8 cellular contexts compared by ENCODE assay signal in the genomic region with DNA sequence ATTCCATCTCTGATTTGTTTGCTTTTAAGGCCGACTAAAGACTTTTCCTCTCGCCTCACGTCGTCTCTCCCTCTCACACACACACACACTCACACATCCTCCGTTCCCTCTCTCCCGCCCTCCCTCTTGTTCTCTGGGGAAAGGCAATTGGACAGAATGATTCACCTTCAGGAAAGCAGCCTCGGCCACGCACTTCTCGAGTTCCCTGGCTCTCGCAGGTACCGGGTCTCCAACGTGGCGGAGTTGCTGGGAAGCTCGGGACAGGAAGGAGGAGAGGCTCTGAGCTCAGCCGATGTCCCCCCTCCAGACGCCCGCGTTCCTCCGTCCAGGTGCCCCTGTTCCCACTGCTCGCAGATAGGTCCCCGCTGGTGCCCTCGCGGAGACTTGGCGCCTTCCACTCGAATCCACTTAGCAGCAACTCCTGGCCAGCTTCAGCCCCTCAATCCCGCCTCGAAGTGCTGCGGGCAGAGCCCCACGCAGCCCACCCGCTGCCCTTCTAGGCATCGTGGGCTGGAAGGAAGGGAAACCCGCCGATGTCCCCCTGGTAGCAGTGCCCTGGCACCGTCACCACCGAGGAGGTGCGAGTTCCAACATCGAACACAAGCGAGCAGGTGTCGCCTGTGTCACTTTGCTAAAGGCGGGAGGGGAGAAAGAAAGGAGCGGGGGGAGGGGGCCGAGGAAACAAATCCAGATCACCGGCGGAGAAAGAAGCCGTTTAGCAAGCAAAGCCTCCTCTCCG.
DNase-seq lines count a peak whose midpoint lies in the region; ATAC-seq, FAIRE-seq and TF ChIP-seq lines count a peak whose summit lies in the region.

No MANE protein-coding gene starts in this region.

- SMC1A ChIA-PET in GM12878 (lab: Charles Lee; ENCODE audit: uncharacterized antibody, unreplicated experiment) = no interaction called here

- intact Hi-C loops in GM12878 (cut with micrococcal nuclease; ENCODE audit: unreplicated experiment) = no loop called here

- no peak overlapping the region; the same call in 1 of the 2 replicates for H2AFZ ChIP-seq in GM12878 (ENCODE audit: control insufficient read depth, low read depth, low read length)

- peak overlapping the region; percentile 69 for H3K4me2 ChIP-seq in GM12878 (ENCODE audit: control insufficient read depth, insufficient read depth)

- BruUV-seq in GM12878 (replicated peaks; lab: Mats Ljungman, UMichigan) = no TSS peak

- no peak overlapping the region for H3K27ac ChIP-seq in GM12878 (ENCODE audit: control insufficient read depth, insufficient read depth)

- TF ChIP-seq CTCF in GM12878 (IDR thresholded peaks at IDR 0.05 in 2 of 3, conservative IDR thresholded peaks at IDR 0.05 in 1 of 3; ENCODE audit: control insufficient read depth in 2 of 3, extremely low read depth in 1 of 3, insufficient read depth in 1 of 3, low read depth in 3 of 3, low read length in 3 of 3) = no peak
- TF ChIP-seq CTCF in kidney epithelial cell (IDR thresholded peaks at IDR 0.05; ENCODE audit: insufficient read depth, low read length, poor library complexity, severe bottlenecking) = no peak

- H3K36me3 ChIP-seq in GM12878 (ENCODE audit: control insufficient read depth in 2 of 2, insufficient read depth in 2 of 2, low read length in 1 of 2) = no peaks in the 10 kb centered on the region
- H3K36me3 ChIP-seq in kidney epithelial cell (ENCODE audit: control insufficient read depth, insufficient read depth, low read length) = no peaks in the 10 kb centered on the region

- H3K27me3 ChIP-seq in GM12878 (replicated peaks in 1 of 2; ENCODE audit: control insufficient read depth in 2 of 2, insufficient read depth in 2 of 2, low read length in 1 of 2) (peaks cover 15 to 21% of the 10 kb centered on the region in 2 experiments), kidney epithelial cell (ENCODE audit: control insufficient read depth, insufficient read depth, low read length) (peaks cover 28% of the 10 kb centered on the region)

- peaks cover 3% of the 10 kb centered on the region; the same call in 1 of the 2 replicates for H3K4me1 ChIP-seq in GM12878 (ENCODE audit: control insufficient read depth, insufficient read depth, low read length)

- 7% methylated on average over 37 of the region's 46 CpGs for WGBS in GM12878 (ENCODE audit: insufficient coverage, insufficient replicate concordance, low lambda C conversion rate, missing lambda C conversion rate)

- no peak for TF ChIP-seq EP300 in GM12878 (IDR thresholded peaks at IDR 0.05; ENCODE audit: borderline replicate concordance in 1 of 2, control insufficient read depth in 1 of 2, low read depth in 2 of 2, low read length in 2 of 2)

- H4K20me1 ChIP-seq in GM12878 (ENCODE audit: control insufficient read depth, insufficient read depth) = no peaks in the 10 kb centered on the region

- in situ Hi-C loops in GM12878 (cut with MboI) = no loop called here

- DNase-seq in NCI-H510A treated with DMSO at 0.1 percent for 48 hours (lab: John Stamatoyannopoulos, UW) (peak; percentile 46), GM12878 (ENCODE audit: low read depth, low spot score) (no peak), kidney epithelial cell (ENCODE audit: low read depth) (no peak), NCI-H128 (lab: John Stamatoyannopoulos, UW; ENCODE audit: unreplicated experiment) (no peak), RCC 7860 (ENCODE audit: low spot score) (no peak)
- peak; percentile 11 for DNase-seq in stimulated activated CD4-positive, alpha-beta T cell treated with anti-CD3 and anti-CD28 coated beads, Interleukin-1b, Interleukin-23, amount 100 ng/mL, for 48 hours

- H3K9me3 ChIP-seq in GM12878 (replicated peaks; ENCODE audit: control insufficient read depth, insufficient read depth, low read length) = no peaks in the 10 kb centered on the region

- FAIRE-seq in GM12878 (lab: Jason Lieb, UNC) (no peak), RCC 7860 (lab: Jason Lieb, UNC) (no peak)

- H3K4me3 ChIP-seq in GM08714 (ENCODE audit: low read length) (peak overlapping the region; percentile 15; the same call in 1 of the 2 replicates), GM12878 (no peak overlapping the region), kidney epithelial cell (ENCODE audit: low read depth, low read length) (peak overlapping the region; percentile 17)

- no peaks in the 10 kb centered on the region for H3K79me2 ChIP-seq in GM12878 (ENCODE audit: control insufficient read depth, insufficient read depth, low read length)

- H3K9ac ChIP-seq in GM12878 (ENCODE audit: control insufficient read depth, insufficient read depth, low read length) = no peak overlapping the region

- CTCF ChIA-PET in GM12878 (lab: Yijun Ruan, JAX) = interaction anchor here (1.0 to 1.7 kb wide), 4 partner anchors 7 to 187 kb away, joined by 3 to 7 read pairs (median 4); no protein-coding TSS in a partner anchor

- POLR2A ChIA-PET in GM12878 (lab: Charles Lee) = no interaction called here

- no peak for TF ChIP-seq POLR2A in GM12878 (IDR thresholded peaks at IDR 0.05; ENCODE audit: low read depth, low read length)

- ATAC-seq in GM12878 (no peak; the same call in 2 of the 3 replicates), HG03571 (IDR thresholded peaks at IDR 0.05; ENCODE audit: unreplicated experiment) (no peak)

- RAD21 ChIA-PET in GM12878 (lab: Charles Lee; ENCODE audit: unreplicated experiment) = no interaction called here

- TF ChIP-seq RAD21 in GM12878 (IDR thresholded peaks at IDR 0.05; ENCODE audit: insufficient read depth, low read depth, low read length) = no peak

TF ChIP-seq in GM12878, 131 proteins besides CTCF, POLR2A, EP300 and RAD21:
- TF ChIP-seq ZBTB33 (IDR thresholded peaks at IDR 0.05) = no peak
- peak; percentile 92 for TF ChIP-seq SUZ12 (IDR thresholded peaks at IDR 0.05; ENCODE audit: unreplicated experiment)

Comparison
In these comparisons a context has a peak if more than half of its experiments do, and no peak if none do; other contexts are left out.
1. DNase-seq: peak in NCI-H510A treated with DMSO at 0.1 percent for 48 hours (single experiment) and stimulated activated CD4-positive, alpha-beta T cell treated with anti-CD3 and anti-CD28 coated beads, Interleukin-1b, Interleukin-23, amount 100 ng/mL, for 48 hours (single experiment); none in GM12878 (single experiment), kidney epithelial cell (single experiment), NCI-H128 (single experiment) and RCC 7860 (single experiment).